22 cellular contexts compared by ENCODE assay signal in genomic region chr12:23813206-23813605, GRCh38.
"Had no signal": no experiment of that assay in that cellular context is flagged by ENCODE, and none has a peak within 500 bp of the region (broad histone marks: within the 10 kb centered on the region; RNA-seq: fewer than 3 reads in every experiment).

No MANE protein-coding gene starts in this region.

- H3K36me3 Mint-ChIP-seq: activated naive CD4-positive, alpha-beta T cell treated with anti-CD3 and anti-CD28 coated beads, Interleukin-2, amount 50 U/mL, for 72 hours; mesothelial cell of epicardium; naive B cell; stimulated activated memory B cell treated with anti-CD40 and anti-IgM and Interleukin-4, amounts not matched to agents 10 μg/mL and 1 μg/mL and 100 μg/mL, for 72 hours had no signal

- H3K27ac Mint-ChIP-seq: activated naive CD4-positive, alpha-beta T cell treated with anti-CD3 and anti-CD28 coated beads, Interleukin-2, amount 50 U/mL, for 72 hours; activated T-cell treated with anti-CD3 and anti-CD28 coated beads, Interleukin-2, amount 50 U/mL, for 72 hours; mesothelial cell of epicardium; naive B cell; nephron progenitor cell; stimulated activated memory B cell treated with anti-CD40 and anti-IgM and Interleukin-4, amounts not matched to agents 10 μg/mL and 1 μg/mL and 100 μg/mL, for 72 hours; stimulated activated naive CD8-positive, alpha-beta T cell treated with anti-CD3 and anti-CD28 coated beads, Interleukin-15, amount 100 ng/mL, for 72 hours had no signal

- H3K4me1 Mint-ChIP-seq: central memory CD8-positive, alpha-beta T cell; naive B cell; stimulated activated memory B cell treated with anti-CD40 and anti-IgM and Interleukin-4, amounts not matched to agents 10 μg/mL and 1 μg/mL and 100 μg/mL, for 72 hours; stimulated activated naive CD8-positive, alpha-beta T cell treated with anti-CD3 and anti-CD28 coated beads, Interleukin-15, amount 100 ng/mL, for 72 hours had no signal

- DNase-seq: activated CD4-positive, alpha-beta T cell treated with anti-CD3 and anti-CD28 coated beads for 4 hours; activated CD4-positive, alpha-beta T cell treated with anti-CD3 and anti-CD28 coated beads, Interleukin-2, amount 50 U/mL, for 4 hours; activated naive CD4-positive, alpha-beta T cell; activated T-cell treated with anti-CD3 and anti-CD28 coated beads for 4 hours; activated T-cell treated with anti-CD3 and anti-CD28 coated beads, Interleukin-2, amount 50 U/mL, for 72 hours; dermis blood vessel endothelial cell; effector CD4-positive, alpha-beta T cell; left cardiac atrium; mammary epithelial cell; naive B cell; nephron progenitor cell; stimulated activated CD4-positive, alpha-beta T cell treated with anti-CD3 and anti-CD28 coated beads, Interleukin-12 subunit alpha, Interleukin-12 subunit beta, amount 100 ng/mL, for 4 hours; stimulated activated CD4-positive, alpha-beta T cell treated with anti-CD3 and anti-CD28 coated beads, Interleukin-4, amount 100 ng/mL, for 4 hours; stimulated activated CD8-positive, alpha-beta memory T cell treated with anti-CD3 and anti-CD28 coated beads, Interleukin-4, amount 100 ng/mL, for 48 hours; stimulated activated naive CD8-positive, alpha-beta T cell treated with anti-CD3 and anti-CD28 coated beads, Interleukin-15, amount 100 ng/mL, for 72 hours; substantia nigra; tibial artery had no signal

- H3K4me3 Mint-ChIP-seq: activated T-cell treated with anti-CD3 and anti-CD28 coated beads, Interleukin-2, amount 50 U/mL, for 72 hours; central memory CD8-positive, alpha-beta T cell; mesothelial cell of epicardium; naive B cell; nephron progenitor cell; stimulated activated memory B cell treated with anti-CD40 and anti-IgM and Interleukin-4, amounts not matched to agents 10 μg/mL and 1 μg/mL and 100 μg/mL, for 72 hours; stimulated activated naive CD8-positive, alpha-beta T cell treated with anti-CD3 and anti-CD28 coated beads, Interleukin-15, amount 100 ng/mL, for 72 hours had no signal

- H3K9me3 Mint-ChIP-seq: activated naive CD4-positive, alpha-beta T cell treated with anti-CD3 and anti-CD28 coated beads, Interleukin-2, amount 50 U/mL, for 72 hours; mesothelial cell of epicardium; naive B cell; nephron progenitor cell; stimulated activated memory B cell treated with anti-CD40 and anti-IgM and Interleukin-4, amounts not matched to agents 10 μg/mL and 1 μg/mL and 100 μg/mL, for 72 hours had no signal

- H3K27me3 Mint-ChIP-seq: central memory CD8-positive, alpha-beta T cell; naive B cell; stimulated activated memory B cell treated with anti-CD40 and anti-IgM and Interleukin-4, amounts not matched to agents 10 μg/mL and 1 μg/mL and 100 μg/mL, for 72 hours; stimulated activated naive CD8-positive, alpha-beta T cell treated with anti-CD3 and anti-CD28 coated beads, Interleukin-15, amount 100 ng/mL, for 72 hours had no signal

- ATAC-seq: activated naive CD4-positive, alpha-beta T cell treated with anti-CD3 and anti-CD28 coated beads, Interleukin-2, amount 50 U/mL, for 72 hours; activated T-cell treated with anti-CD3 and anti-CD28 coated beads, Interleukin-2, amount 50 U/mL, for 72 hours; left cardiac atrium; sciatic nerve; stimulated activated memory B cell treated with anti-CD40 and anti-IgM and Interleukin-4, amounts not matched to agents 10 μg/mL and 1 μg/mL and 100 μg/mL, for 72 hours; stimulated activated naive CD8-positive, alpha-beta T cell treated with anti-CD3 and anti-CD28 coated beads, Interleukin-15, amount 100 ng/mL, for 72 hours had no signal
